Comparison of ENCODE assay signal across 1 cellular context in the genomic region with DNA sequence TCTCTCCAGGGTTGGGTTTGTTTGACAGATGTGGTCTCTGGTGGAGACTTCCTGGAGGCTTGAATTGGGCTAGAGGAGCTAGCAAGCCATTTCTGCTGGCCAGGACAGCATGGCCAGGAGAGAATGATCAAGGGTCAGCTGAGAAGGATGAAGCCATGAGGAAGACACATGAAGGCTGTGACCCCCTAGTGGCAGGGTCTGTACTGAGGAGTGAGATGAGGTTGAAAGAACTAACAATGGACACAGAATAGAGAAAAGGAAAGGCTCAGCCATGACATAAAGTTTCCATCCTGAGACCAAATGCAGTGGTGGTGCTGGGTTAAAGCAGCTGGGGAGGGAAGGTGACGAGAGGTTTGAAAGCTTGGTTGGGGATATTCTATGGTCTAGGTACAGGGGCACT.
TF ChIP-seq lines count a peak whose summit lies in the region.

No MANE protein-coding gene starts in this region.

TF ChIP-seq in GM23338, 12 proteins besides CTCF, POLR2A, EP300 and RAD21 (continued from another document):
- TF ChIP-seq, protein P1, sequence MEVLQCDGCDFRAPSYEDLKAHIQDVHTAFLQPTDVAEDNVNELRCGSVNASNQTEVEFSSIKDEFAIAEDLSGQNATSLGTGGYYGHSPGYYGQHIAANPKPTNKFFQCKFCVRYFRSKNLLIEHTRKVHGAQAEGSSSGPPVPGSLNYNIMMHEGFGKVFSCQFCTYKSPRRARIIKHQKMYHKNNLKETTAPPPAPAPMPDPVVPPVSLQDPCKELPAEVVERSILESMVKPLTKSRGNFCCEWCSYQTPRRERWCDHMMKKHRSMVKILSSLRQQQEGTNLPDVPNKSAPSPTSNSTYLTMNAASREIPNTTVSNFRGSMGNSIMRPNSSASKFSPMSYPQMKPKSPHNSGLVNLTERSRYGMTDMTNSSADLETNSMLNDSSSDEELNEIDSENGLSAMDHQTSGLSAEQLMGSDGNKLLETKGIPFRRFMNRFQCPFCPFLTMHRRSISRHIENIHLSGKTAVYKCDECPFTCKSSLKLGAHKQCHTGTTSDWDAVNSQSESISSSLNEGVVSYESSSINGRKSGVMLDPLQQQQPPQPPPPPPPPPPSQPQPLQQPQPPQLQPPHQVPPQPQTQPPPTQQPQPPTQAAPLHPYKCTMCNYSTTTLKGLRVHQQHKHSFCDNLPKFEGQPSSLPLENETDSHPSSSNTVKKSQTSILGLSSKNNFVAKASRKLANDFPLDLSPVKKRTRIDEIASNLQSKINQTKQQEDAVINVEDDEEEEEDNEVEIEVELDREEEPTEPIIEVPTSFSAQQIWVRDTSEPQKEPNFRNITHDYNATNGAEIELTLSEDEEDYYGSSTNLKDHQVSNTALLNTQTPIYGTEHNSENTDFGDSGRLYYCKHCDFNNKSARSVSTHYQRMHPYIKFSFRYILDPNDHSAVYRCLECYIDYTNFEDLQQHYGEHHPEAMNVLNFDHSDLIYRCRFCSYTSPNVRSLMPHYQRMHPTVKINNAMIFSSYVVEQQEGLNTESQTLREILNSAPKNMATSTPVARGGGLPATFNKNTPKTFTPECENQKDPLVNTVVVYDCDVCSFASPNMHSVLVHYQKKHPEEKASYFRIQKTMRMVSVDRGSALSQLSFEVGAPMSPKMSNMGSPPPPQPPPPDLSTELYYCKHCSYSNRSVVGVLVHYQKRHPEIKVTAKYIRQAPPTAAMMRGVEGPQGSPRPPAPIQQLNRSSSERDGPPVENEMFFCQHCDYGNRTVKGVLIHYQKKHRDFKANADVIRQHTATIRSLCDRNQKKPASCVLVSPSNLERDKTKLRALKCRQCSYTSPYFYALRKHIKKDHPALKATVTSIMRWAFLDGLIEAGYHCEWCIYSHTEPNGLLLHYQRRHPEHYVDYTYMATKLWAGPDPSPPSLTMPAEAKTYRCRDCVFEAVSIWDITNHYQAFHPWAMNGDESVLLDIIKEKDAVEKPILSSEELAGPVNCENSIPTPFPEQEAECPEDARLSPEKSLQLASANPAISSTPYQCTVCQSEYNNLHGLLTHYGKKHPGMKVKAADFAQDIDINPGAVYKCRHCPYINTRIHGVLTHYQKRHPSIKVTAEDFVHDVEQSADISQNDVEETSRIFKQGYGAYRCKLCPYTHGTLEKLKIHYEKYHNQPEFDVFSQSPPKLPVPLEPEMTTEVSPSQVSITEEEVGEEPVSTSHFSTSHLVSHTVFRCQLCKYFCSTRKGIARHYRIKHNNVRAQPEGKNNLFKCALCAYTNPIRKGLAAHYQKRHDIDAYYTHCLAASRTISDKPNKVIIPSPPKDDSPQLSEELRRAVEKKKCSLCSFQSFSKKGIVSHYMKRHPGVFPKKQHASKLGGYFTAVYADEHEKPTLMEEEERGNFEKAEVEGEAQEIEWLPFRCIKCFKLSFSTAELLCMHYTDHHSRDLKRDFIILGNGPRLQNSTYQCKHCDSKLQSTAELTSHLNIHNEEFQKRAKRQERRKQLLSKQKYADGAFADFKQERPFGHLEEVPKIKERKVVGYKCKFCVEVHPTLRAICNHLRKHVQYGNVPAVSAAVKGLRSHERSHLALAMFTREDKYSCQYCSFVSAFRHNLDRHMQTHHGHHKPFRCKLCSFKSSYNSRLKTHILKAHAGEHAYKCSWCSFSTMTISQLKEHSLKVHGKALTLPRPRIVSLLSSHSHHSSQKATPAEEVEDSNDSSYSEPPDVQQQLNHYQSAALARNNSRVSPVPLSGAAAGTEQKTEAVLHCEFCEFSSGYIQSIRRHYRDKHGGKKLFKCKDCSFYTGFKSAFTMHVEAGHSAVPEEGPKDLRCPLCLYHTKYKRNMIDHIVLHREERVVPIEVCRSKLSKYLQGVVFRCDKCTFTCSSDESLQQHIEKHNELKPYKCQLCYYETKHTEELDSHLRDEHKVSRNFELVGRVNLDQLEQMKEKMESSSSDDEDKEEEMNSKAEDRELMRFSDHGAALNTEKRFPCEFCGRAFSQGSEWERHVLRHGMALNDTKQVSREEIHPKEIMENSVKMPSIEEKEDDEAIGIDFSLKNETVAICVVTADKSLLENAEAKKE (CRISPR knock-in tag; IDR thresholded peaks at IDR 0.05): no peak
- no peak for TF ChIP-seq ZNF114 (CRISPR knock-in tag; IDR thresholded peaks at IDR 0.05)
- TF ChIP-seq CREB1 (CRISPR knock-in tag; IDR thresholded peaks at IDR 0.05; ENCODE audit: low read depth): no peak
- no peak for TF ChIP-seq NANOG (IDR thresholded peaks at IDR 0.05; ENCODE audit: borderline replicate concordance)
- TF ChIP-seq POLR2AphosphoS5 (IDR thresholded peaks at IDR 0.05; ENCODE audit: low read depth): no peak
